In genomic region chr5:57103317-57103907, GRCh38 we compare ENCODE assay signal across 2 cellular contexts.
TF ChIP-seq lines count a peak whose summit lies in the region.

No MANE protein-coding gene starts in this region.

TF ChIP-seq in A549, 52 proteins besides CTCF, POLR2A, EP300 and RAD21 (continued from another document):
- TF ChIP-seq USF2 (IDR thresholded peaks at IDR 0.05): no peak

TF ChIP-seq in liver, 16 proteins besides CTCF, POLR2A, EP300 and RAD21 (continued from another document):
- TF ChIP-seq REST (IDR thresholded peaks at IDR 0.05) (no peak), SP1 (IDR thresholded peaks at IDR 0.05) (no peak), HNF4G (IDR thresholded peaks at IDR 0.05) (no peak)
